17 cellular contexts compared by ENCODE assay signal in the genomic region with DNA sequence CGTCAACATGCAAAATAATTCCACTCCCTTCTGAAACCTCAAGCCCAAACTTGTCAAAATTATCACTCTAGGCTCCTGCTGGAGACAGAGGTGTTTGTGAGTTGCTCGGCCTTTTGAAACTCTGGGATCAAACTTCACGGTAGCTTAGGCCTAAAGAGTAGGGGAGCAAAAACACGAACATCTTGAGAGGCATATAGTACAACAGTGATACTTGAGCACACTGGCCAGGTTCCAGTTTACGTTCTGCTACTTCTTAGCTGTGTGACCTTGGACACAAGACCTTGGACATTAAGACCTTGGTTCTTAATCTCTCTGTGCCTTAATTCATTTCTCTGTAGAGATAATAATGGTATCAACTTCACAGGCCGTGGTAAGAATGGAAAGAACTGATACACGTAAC.
DNase-seq lines count a peak whose midpoint lies in the region; TF ChIP-seq lines count a peak whose summit lies in the region.
"Had no signal": no experiment of that assay in that cellular context is flagged by ENCODE, and none has a peak within 500 bp of the region (broad histone marks: within the 10 kb centered on the region; RNA-seq: fewer than 3 reads in every experiment).

No MANE protein-coding gene starts in this region.

- H3K27ac ChIP-seq in mammary epithelial cell (ENCODE audit: insufficient read depth, low read depth, low read length), result no peak overlapping the region
- H3K27ac ChIP-seq in breast epithelium, result no peak overlapping the region
- no peak overlapping the region for H3K27ac ChIP-seq in OCI-LY3 (ENCODE audit: low read length)
- peak overlapping the region; percentile 33 to 66 for H3K27ac ChIP-seq in testis
- H3K27ac ChIP-seq in osteoblast (ENCODE audit: low read depth, low read length), result no peak overlapping the region
- H3K27ac ChIP-seq: BLaER1 treated with 17β-estradiol and CSF1 and Interleukin-3, amounts not matched to agents 10 nM and 100 nM; HL-60 had no signal

- H3K9me3 ChIP-seq in mammary epithelial cell (replicated peaks; ENCODE audit: insufficient read depth, low read length) (no peaks in the 10 kb centered on the region), breast epithelium (no peaks in the 10 kb centered on the region), OCI-LY3 (ENCODE audit: insufficient read depth, low read length) (no peaks in the 10 kb centered on the region), testis (no peaks in the 10 kb centered on the region), osteoblast (ENCODE audit: low read depth, low read length) (no peaks in the 10 kb centered on the region)
- H3K9me3 ChIP-seq: BLaER1 treated with 17β-estradiol and CSF1 and Interleukin-3, amounts not matched to agents 10 nM and 100 nM had no signal

- H3K36me3 Mint-ChIP-seq in T-helper 2 cell treated with Interferon-gamma antibody and Interleukin-4, amounts not matched to agents 5 μg/mL and 100 μg/mL, for 36 hours (ENCODE audit: low read depth), result no peaks in the 10 kb centered on the region
- H3K36me3 Mint-ChIP-seq: CD8-positive, alpha-beta T cell had no signal

- H3K79me2 ChIP-seq in mammary epithelial cell (ENCODE audit: insufficient read depth, low read length) (no peaks in the 10 kb centered on the region), OCI-LY3 (ENCODE audit: low read length) (no peaks in the 10 kb centered on the region), osteoblast (ENCODE audit: insufficient read depth, low read length) (no peaks in the 10 kb centered on the region)

- H3K36me3 ChIP-seq in mammary epithelial cell (ENCODE audit: insufficient read depth, low read length) (no peaks in the 10 kb centered on the region), breast epithelium (no peaks in the 10 kb centered on the region), OCI-LY3 (replicated peaks; ENCODE audit: low read depth, low read length) (no peaks in the 10 kb centered on the region), testis (ENCODE audit: low read depth, missing control alignments) (no peaks in the 10 kb centered on the region), osteoblast (ENCODE audit: insufficient read depth, low read length) (no peaks in the 10 kb centered on the region)
- H3K36me3 ChIP-seq: BLaER1 treated with 17β-estradiol and CSF1 and Interleukin-3, amounts not matched to agents 10 nM and 100 nM had no signal

- TF ChIP-seq POLR2A in breast epithelium (IDR thresholded peaks at IDR 0.05), result no peak
- TF ChIP-seq POLR2A in testis (IDR thresholded peaks at IDR 0.05), result no peak

- H3K4me2 ChIP-seq in mammary epithelial cell (ENCODE audit: insufficient read depth, low read depth, low read length) (no peak overlapping the region), OCI-LY3 (ENCODE audit: low read length) (peak overlapping the region; percentile 93), osteoblast (ENCODE audit: insufficient read depth, low read length) (no peak overlapping the region)
- H3K4me2 ChIP-seq: BLaER1 treated with 17β-estradiol and CSF1 and Interleukin-3, amounts not matched to agents 10 nM and 100 nM had no signal

- TF ChIP-seq CTCF in mammary epithelial cell (conservative IDR thresholded peaks at IDR 0.05 in 1 of 2, IDR thresholded peaks at IDR 0.05 in 1 of 2; ENCODE audit: extremely low read depth in 1 of 2, insufficient read depth in 1 of 2, low read depth in 1 of 2, low read length in 2 of 2) (no peak), breast epithelium (IDR thresholded peaks at IDR 0.05) (no peak), OCI-LY3 (IDR thresholded peaks at IDR 0.05; ENCODE audit: low read depth, low read length) (no peak), testis (IDR thresholded peaks at IDR 0.05) (no peak), osteoblast (IDR thresholded peaks at IDR 0.05; ENCODE audit: extremely low read depth, low read depth, low read length) (no peak)

- no TSS peak for BruUV-seq in mammary epithelial cell (replicated peaks; lab: Mats Ljungman, UMichigan)

- intact Hi-C loops in mammary epithelial cell (cut with micrococcal nuclease) (no loop called here), breast epithelium (cut with DNase I; ENCODE audit: low total_unique reads) (no loop called here), testis (cut with DNase I; ENCODE audit: low total_unique reads) (loop anchor here (10.0 kb wide), 1 partner anchor 178 kb away; no protein-coding TSS in a partner anchor)

- H3K9ac ChIP-seq in mammary epithelial cell (ENCODE audit: insufficient read depth, low read length) (no peak overlapping the region), OCI-LY3 (ENCODE audit: low read length) (0 out of 2 replicates have a peak overlapping the region, but pooled peaks have one; percentile 35)
- H3K9ac ChIP-seq: BLaER1 treated with 17β-estradiol and CSF1 and Interleukin-3, amounts not matched to agents 10 nM and 100 nM had no signal

- dilution Hi-C loops in mammary epithelial cell (cut with HindIII; ENCODE audit: low sequenced_read_pairs), result no loop called here

- WGBS in mammary epithelial cell (ENCODE audit: low coverage, missing lambda C conversion rate), result 45% methylated on average over 7 of the region's 7 CpGs
- 47 to 48% methylated on average over 7 of the region's 7 CpGs for WGBS in testis, 2 donors

- H3K4me3 ChIP-seq in mammary epithelial cell (replicated peaks in 1 of 3; ENCODE audit: insufficient read depth in 1 of 3, low read depth in 2 of 3, low read length in 3 of 3) (no peak overlapping the region), breast epithelium (no peak overlapping the region), OCI-LY3 (ENCODE audit: low read length) (peak overlapping the region; percentile 71), testis (no peak overlapping the region), osteoblast (ENCODE audit: insufficient read depth, low read length) (no peak overlapping the region)
- H3K4me3 ChIP-seq: BLaER1 treated with 17β-estradiol and CSF1 and Interleukin-3, amounts not matched to agents 10 nM and 100 nM; K562 had no signal

- in situ Hi-C loops in mammary epithelial cell (cut with MboI; ENCODE audit: low sequenced_read_pairs in 2 of 2), result no loop called here

- no peaks in the 10 kb centered on the region for H4K20me1 ChIP-seq in mammary epithelial cell (ENCODE audit: insufficient read depth, low read length)
- no peaks in the 10 kb centered on the region for H4K20me1 ChIP-seq in OCI-LY3 (ENCODE audit: insufficient read depth, low read length)
- H4K20me1 ChIP-seq in osteoblast (ENCODE audit: insufficient read depth, low read length), result no peaks in the 10 kb centered on the region
- H4K20me1 ChIP-seq: BLaER1 treated with 17β-estradiol and CSF1 and Interleukin-3, amounts not matched to agents 10 nM and 100 nM had no signal

- H3K27me3 ChIP-seq in mammary epithelial cell (ENCODE audit: insufficient read depth, low read length), result no peaks in the 10 kb centered on the region
- no peaks in the 10 kb centered on the region for H3K27me3 ChIP-seq in breast epithelium
- 0 out of 2 replicates have a peak, but pooled peaks cover 10% of the 10 kb centered on the region for H3K27me3 ChIP-seq in OCI-LY3 (ENCODE audit: low read depth, low read length)
- no peaks in the 10 kb centered on the region for H3K27me3 ChIP-seq in testis
- H3K27me3 ChIP-seq in osteoblast (ENCODE audit: insufficient read depth, low read length), result no peaks in the 10 kb centered on the region
- H3K27me3 ChIP-seq: BLaER1 treated with 17β-estradiol and CSF1 and Interleukin-3, amounts not matched to agents 10 nM and 100 nM had no signal

- H3K4me3 Mint-ChIP-seq in T-helper 2 cell treated with Interferon-gamma antibody and Interleukin-4, amounts not matched to agents 5 μg/mL and 100 μg/mL, for 36 hours, result no peak overlapping the region
- H3K4me3 Mint-ChIP-seq: B cell; CD8-positive, alpha-beta T cell had no signal

- H3K4me1 Mint-ChIP-seq in T-helper 2 cell treated with Interferon-gamma antibody and Interleukin-4, amounts not matched to agents 5 μg/mL and 100 μg/mL, for 36 hours (ENCODE audit: low read depth), result no peaks in the 10 kb centered on the region

- H3K27ac Mint-ChIP-seq in T-helper 2 cell treated with Interferon-gamma antibody and Interleukin-4, amounts not matched to agents 5 μg/mL and 100 μg/mL, for 36 hours, result no peak overlapping the region
- H3K27ac Mint-ChIP-seq: B cell; CD8-positive, alpha-beta T cell had no signal

- no peak for DNase-seq in mammary epithelial cell
- DNase-seq in breast epithelium (ENCODE audit: low spot score in 2 of 2), result no peak
- DNase-seq in testis, result peak; percentile 38
- no peak for DNase-seq in AG08396 (ENCODE audit: low spot score)
- DNase-seq in T-helper 2 cell treated with Interferon-gamma antibody and Interleukin-4, amounts not matched to agents 5 μg/mL and 100 μg/mL, for 36 hours (ENCODE audit: low spot score), result no peak
- no peak for DNase-seq in osteoblast (ENCODE audit: insufficient read length, low spot score, missing footprints)
- DNase-seq: 8988T; Calu3; CD8-positive, alpha-beta T cell; GF-D8; HCEC 1CT; IMR-90 had no signal

- H3K4me1 ChIP-seq in mammary epithelial cell (ENCODE audit: insufficient read depth, low read length) (peaks cover 4% of the 10 kb centered on the region), breast epithelium (no peaks in the 10 kb centered on the region), OCI-LY3 (ENCODE audit: low read length) (peaks cover 32% of the 10 kb centered on the region), testis (peaks cover 36% of the 10 kb centered on the region), osteoblast (ENCODE audit: insufficient read depth, low read length) (peaks cover 9% of the 10 kb centered on the region)
- H3K4me1 ChIP-seq: BLaER1 treated with 17β-estradiol and CSF1 and Interleukin-3, amounts not matched to agents 10 nM and 100 nM had no signal

- CTCF ChIA-PET in mammary epithelial cell (lab: Charles Lee; ENCODE audit: low non-redundant PET), result no interaction called here

- no peaks in the 10 kb centered on the region for H3K27me3 Mint-ChIP-seq in T-helper 2 cell treated with Interferon-gamma antibody and Interleukin-4, amounts not matched to agents 5 μg/mL and 100 μg/mL, for 36 hours (ENCODE audit: low read depth)
- H3K27me3 Mint-ChIP-seq: B cell had no signal

- peak overlapping the region; percentile 14 for H2AFZ ChIP-seq in mammary epithelial cell (ENCODE audit: low read depth, low read length)
- no peak overlapping the region for H2AFZ ChIP-seq in OCI-LY3 (ENCODE audit: low read depth, low read length)
- no peak overlapping the region for H2AFZ ChIP-seq in osteoblast (ENCODE audit: low read length)

- no peaks in the 10 kb centered on the region for H3K9me3 Mint-ChIP-seq in T-helper 2 cell treated with Interferon-gamma antibody and Interleukin-4, amounts not matched to agents 5 μg/mL and 100 μg/mL, for 36 hours
- H3K9me3 Mint-ChIP-seq: CD8-positive, alpha-beta T cell had no signal

Comparison
In these comparisons a context has a peak if more than half of its experiments do, and no peak if none do; other contexts are left out.
1. H3K27ac ChIP-seq: peak in testis (2 of 2); none in mammary epithelial cell (single experiment), breast epithelium (0 of 2), OCI-LY3 (single experiment) and osteoblast (single experiment).